Comparison of ENCODE assay signal across 8 cellular contexts in genomic region chr7:51316666-51317581, GRCh38. TPM values are rescaled to one million over a fixed set of nuclear protein-coding genes. Genes with fewer than 3 reads are reported as not detected.
DNase-seq lines count a peak whose midpoint lies in the region; ATAC-seq, FAIRE-seq and TF ChIP-seq lines count a peak whose summit lies in the region.

Gene COBL (minus strand): TSS chr7:51316809. CDS start chr7:51316633, 176 bp downstream.

- no peaks in the 10 kb centered on the region for H3K9me3 Mint-ChIP-seq in stimulated activated naive CD8-positive, alpha-beta T cell treated with anti-CD3 and anti-CD28 coated beads, Interleukin-15, amount 100 ng/mL, for 72 hours

- no peak; the same call in 2 of the 3 replicates for TF ChIP-seq CTCF in A549 (IDR thresholded peaks at IDR 0.05)
- no peak for TF ChIP-seq CTCF in brain microvascular endothelial cell (IDR thresholded peaks at IDR 0.05; ENCODE audit: low read depth, low read length, missing control alignments)
- TF ChIP-seq CTCF in D721Med (IDR thresholded peaks at IDR 0.05; ENCODE audit: insufficient read depth, missing control alignments) = no peak

- in situ Hi-C loops in brain microvascular endothelial cell (cut with HindIII; ENCODE audit: low pct_ligation_motif_present, low sequenced_read_pairs) = no loop called here

- no peak for FAIRE-seq in A549 (lab: Jason Lieb, UNC)
- FAIRE-seq in D721Med (lab: Jason Lieb, UNC) = no peak

- H3K27ac Mint-ChIP-seq in stimulated activated naive CD8-positive, alpha-beta T cell treated with anti-CD3 and anti-CD28 coated beads, Interleukin-15, amount 100 ng/mL, for 72 hours = no peak within 1 kb of the TSS

- H3K9me3 ChIP-seq in A549 (no peaks in the 10 kb centered on the region; the same call in 2 of the 3 replicates), HUES48 (ENCODE audit: control insufficient read depth, insufficient read depth, low read length) (no peaks in the 10 kb centered on the region)

- H3K4me3 Mint-ChIP-seq in stimulated activated naive CD8-positive, alpha-beta T cell treated with anti-CD3 and anti-CD28 coated beads, Interleukin-15, amount 100 ng/mL, for 72 hours = peak within 1 kb of the TSS; percentile 39 to 64

- WGBS in A549 (ENCODE audit: missing lambda C conversion rate) = 72% methylated on average over 24 of the region's 94 CpGs

- TF ChIP-seq POLR2A in A549 (IDR thresholded peaks at IDR 0.05; ENCODE audit: low read length) = no peak

- peak within 1 kb of the TSS; percentile 67 for H3K4me3 ChIP-seq in A549
- peak within 1 kb of the TSS; percentile 95 for H3K4me3 ChIP-seq in HUES48 (ENCODE audit: low read depth, low read length)
- peak within 1 kb of the TSS; percentile 39 for H3K4me3 ChIP-seq in brain microvascular endothelial cell (ENCODE audit: low read depth, low read length)

- peak; percentile 33 to 44 for ATAC-seq in A549
- ATAC-seq in stimulated activated naive CD8-positive, alpha-beta T cell treated with anti-CD3 and anti-CD28 coated beads, Interleukin-15, amount 100 ng/mL, for 72 hours = peak; percentile 24

- peak within 1 kb of the TSS; percentile 71 for H3K9ac ChIP-seq in HUES48 (ENCODE audit: low read depth, low read length)

- POLR2A ChIA-PET in A549 (lab: Yijun Ruan, JAX) = no interaction called here

- no peak for TF ChIP-seq EP300 in A549 (IDR thresholded peaks at IDR 0.05)

- peaks cover 65% of the 10 kb centered on the region for H3K27me3 Mint-ChIP-seq in stimulated activated naive CD8-positive, alpha-beta T cell treated with anti-CD3 and anti-CD28 coated beads, Interleukin-15, amount 100 ng/mL, for 72 hours

- peaks cover 9% of the 10 kb centered on the region; the same call in 1 of the 3 replicates for H3K4me1 ChIP-seq in A549
- peaks cover 43% of the 10 kb centered on the region for H3K4me1 ChIP-seq in HUES48 (ENCODE audit: control insufficient read depth, insufficient read depth, low read length)

- peak within 1 kb of the TSS; percentile 96 for H3K4me2 ChIP-seq in A549

- DNase-seq in A549 (ENCODE audit: low read depth in 1 of 2, low spot score in 1 of 2) (peak in 1 of 2 experiments; percentile 25), brain microvascular endothelial cell (no peak), germinal center (ENCODE audit: low spot score) (no peak), NOMO-1 treated with dmso at 0.1 percent for 144 hours (lab: John Stamatoyannopoulos, UW; ENCODE audit: unreplicated experiment) (no peak), D721Med (ENCODE audit: insufficient read length, low spot score) (no peak)
- DNase-seq in stimulated activated naive CD8-positive, alpha-beta T cell treated with anti-CD3 and anti-CD28 coated beads, Interleukin-15, amount 100 ng/mL, for 72 hours = no peak

- H3K27ac ChIP-seq in A549 (peak within 1 kb of the TSS; percentile 62 to 85), HUES48 (ENCODE audit: low read depth, low read length) (peak within 1 kb of the TSS; percentile 68), brain microvascular endothelial cell (no peak within 1 kb of the TSS), layer of hippocampus (ENCODE audit: low read depth, low read length) (peak within 1 kb of the TSS; percentile 96)

- TF ChIP-seq RAD21 in A549 (conservative IDR thresholded peaks at IDR 0.05 in 1 of 2, IDR thresholded peaks at IDR 0.05 in 1 of 2) = no peak

- H3K36me3 ChIP-seq in HUES48 (ENCODE audit: control insufficient read depth, insufficient read depth, low read length) = no peaks in the 10 kb centered on the region
- H3K36me3 ChIP-seq in brain microvascular endothelial cell (replicated peaks) = no peaks in the 10 kb centered on the region

- CTCF ChIA-PET in A549 (lab: Yijun Ruan, JAX) = no interaction called here

- H3K4me1 Mint-ChIP-seq in stimulated activated naive CD8-positive, alpha-beta T cell treated with anti-CD3 and anti-CD28 coated beads, Interleukin-15, amount 100 ng/mL, for 72 hours = peaks cover 14% of the 10 kb centered on the region

- 0 out of 2 replicates have a peak, but pooled peaks cover 4% of the 10 kb centered on the region for H3K27me3 ChIP-seq in HUES48 (ENCODE audit: control insufficient read depth, insufficient read depth, low read length)
- peaks cover 26% of the 10 kb centered on the region for H3K27me3 ChIP-seq in brain microvascular endothelial cell (replicated peaks)
- peaks cover 2% of the 10 kb centered on the region for H3K27me3 ChIP-seq in layer of hippocampus (ENCODE audit: control insufficient read depth, insufficient read depth, low read length)

TF ChIP-seq in A549, 52 proteins besides CTCF, POLR2A, EP300 and RAD21:
- TF ChIP-seq ESRRA (IDR thresholded peaks at IDR 0.05; ENCODE audit: borderline replicate concordance, low read length) (no peak), MAFK (IDR thresholded peaks at IDR 0.05; ENCODE audit: partially characterized antibody) (no peak), RFX5 (IDR thresholded peaks at IDR 0.05) (no peak), CBX8 (IDR thresholded peaks at IDR 0.05) (no peak), ZC3H11A (IDR thresholded peaks at IDR 0.05) (no peak), FOXS1 (CRISPR knock-in tag; IDR thresholded peaks at IDR 0.05) (no peak), ZNF302 (CRISPR knock-in tag; IDR thresholded peaks at IDR 0.05) (no peak), GATA3 (IDR thresholded peaks at IDR 0.05; ENCODE audit: borderline replicate concordance) (no peak), RNF2 (IDR thresholded peaks at IDR 0.05; ENCODE audit: borderline replicate concordance, low read depth) (no peak)
TF ChIP-seq in A549: peak in this region for 0.

RNA-seq across cellular contexts. Expression of gene COBL, which starts in this region (rescaled TPM):
- polyA plus RNA-seq in A549 (2011; rRNA removed) (7.4 and 7.8 TPM in 2 replicates), A549 (2017; fragmentation: RNase III; extraction: RNeasy Plus Mini Kit Qiagen cat#74134 plus additional on column Dnase treatment) (1.5 to 1.7 TPM (median 1.5 TPM) in 3 replicates)
- polyA plus RNA-seq in A549 (2012; cell fraction: cytosol; rRNA removed) = 2.2 TPM in 2 replicates
- polyA plus RNA-seq in A549 (2012; cell fraction: nucleus; rRNA removed) = 1.8 and 2.1 TPM in 2 replicates
- 9.4 and 15.2 TPM in 2 replicates for polyA minus RNA-seq in A549 (2011; rRNA and poly(A)+ RNA removed)

Comparison
In these comparisons a context has a peak if more than half of its experiments do, and no peak if none do; other contexts are left out.
1. H3K4me3 ChIP-seq: peak in every context shown above with its lines; median percentile 95 in HUES48; 67 in A549; 39 in brain microvascular endothelial cell.